In genomic region chr2:114661926-114662670, GRCh38 we compare ENCODE assay signal across 8 cellular contexts.
DNase-seq lines count a peak whose midpoint lies in the region; ATAC-seq lines count a peak whose summit lies in the region.

No MANE protein-coding gene starts in this region.

- peaks cover 8% of the 10 kb centered on the region for H3K27me3 Mint-ChIP-seq in activated CD4-positive, alpha-beta memory T cell treated with anti-CD3 and anti-CD28 coated beads, Interleukin-2, amount 10 ng/mL, durations not matched to agents 7 days and 5 days

- peak overlapping the region; percentile 32 for H3K9ac ChIP-seq in GM23248

- DNase-seq in GM23248, result peak; percentile 26
- DNase-seq in activated CD4-positive, alpha-beta memory T cell treated with anti-CD3 and anti-CD28 coated beads, Interleukin-2, amount 10 ng/mL, durations not matched to agents 7 days and 5 days, result no peak
- DNase-seq in head of caudate nucleus, result peak; percentile 9 to 70 (median 44)
- peak; percentile 16 to 92 (median 46) for DNase-seq in posterior cingulate gyrus
- no peak for DNase-seq in NCI-H2196 treated with DMSO at 0.1 percent for 48 hours (lab: John Stamatoyannopoulos, UW; ENCODE audit: unreplicated experiment)

- WGBS in GM23248 (ENCODE audit: low coverage in 1 of 2, low lambda C conversion rate in 2 of 2, missing lambda C conversion rate in 2 of 2), 2 experiments, result 6 to 7% methylated on average over 56 to 60 of the region's 60 CpGs

- in situ Hi-C loops in GM23248 (cut with MboI), result no loop called here

- CTCF ChIA-PET in activated CD4-positive, alpha-beta memory T cell treated with anti-CD3 and anti-CD28 coated beads, Interleukin-2, amount 10 ng/mL, durations not matched to agents 7 days and 5 days (lab: Charles Lee), result no interaction called here

- H3K9me2 ChIP-seq in GM23248 (ENCODE audit: insufficient read depth), result no peaks in the 10 kb centered on the region

- H3K9me3 ChIP-seq in GM23248 (ENCODE audit: low read depth), result no peaks in the 10 kb centered on the region

- no peaks in the 10 kb centered on the region for H3K79me2 ChIP-seq in GM23248 (ENCODE audit: insufficient read depth)

- H3K27ac Mint-ChIP-seq in activated CD4-positive, alpha-beta memory T cell treated with anti-CD3 and anti-CD28 coated beads, Interleukin-2, amount 10 ng/mL, durations not matched to agents 7 days and 5 days, result no peak overlapping the region

- no peaks in the 10 kb centered on the region for H4K20me1 ChIP-seq in GM23248 (ENCODE audit: insufficient read depth)

- no peaks in the 10 kb centered on the region for H3K9me3 Mint-ChIP-seq in activated CD4-positive, alpha-beta memory T cell treated with anti-CD3 and anti-CD28 coated beads, Interleukin-2, amount 10 ng/mL, durations not matched to agents 7 days and 5 days

- H3K4me3 Mint-ChIP-seq in activated CD4-positive, alpha-beta memory T cell treated with anti-CD3 and anti-CD28 coated beads, Interleukin-2, amount 10 ng/mL, durations not matched to agents 7 days and 5 days, result peak overlapping the region; percentile 22

- H3K27ac ChIP-seq in GM23248, result no peak overlapping the region

- H3K4me2 ChIP-seq in GM23248 (ENCODE audit: unreplicated experiment), result peak overlapping the region; percentile 83

- H2AFZ ChIP-seq in GM23248, result peak overlapping the region; percentile 93

- H3K36me3 ChIP-seq in GM23248 (ENCODE audit: low read depth), result no peaks in the 10 kb centered on the region

- no peaks in the 10 kb centered on the region for H3K27me3 ChIP-seq in GM23248 (replicated peaks; ENCODE audit: insufficient read depth)

- H3K4me3 ChIP-seq in GM23248, result peak overlapping the region; percentile 74

- ATAC-seq in GM19035 (IDR thresholded peaks at IDR 0.05; ENCODE audit: unreplicated experiment) (no peak), GM21529 (IDR thresholded peaks at IDR 0.05; ENCODE audit: unreplicated experiment) (no peak), HG03469 (IDR thresholded peaks at IDR 0.05; ENCODE audit: unreplicated experiment) (no peak)

- H3K36me3 Mint-ChIP-seq in activated CD4-positive, alpha-beta memory T cell treated with anti-CD3 and anti-CD28 coated beads, Interleukin-2, amount 10 ng/mL, durations not matched to agents 7 days and 5 days (ENCODE audit: low read depth), result no peaks in the 10 kb centered on the region

- POLR2A ChIA-PET in activated CD4-positive, alpha-beta memory T cell treated with anti-CD3 and anti-CD28 coated beads, Interleukin-2, amount 10 ng/mL, durations not matched to agents 7 days and 5 days (lab: Charles Lee), result no interaction called here

- H3F3A ChIP-seq in GM23248 (ENCODE audit: insufficient read depth), result no peaks in the 10 kb centered on the region

- H3K4me1 Mint-ChIP-seq in activated CD4-positive, alpha-beta memory T cell treated with anti-CD3 and anti-CD28 coated beads, Interleukin-2, amount 10 ng/mL, durations not matched to agents 7 days and 5 days, result no peaks in the 10 kb centered on the region

- no peaks in the 10 kb centered on the region for H3K4me1 ChIP-seq in GM23248 (ENCODE audit: insufficient read depth)

- intact Hi-C loops in head of caudate nucleus (cut with DNase I), result no loop called here
- intact Hi-C loops in posterior cingulate gyrus (cut with DNase I), result no loop called here

Comparison
In these comparisons a context has a peak if more than half of its experiments do, and no peak if none do; other contexts are left out.
1. DNase-seq: peak in GM23248 (single experiment), head of caudate nucleus (42 of 42) and posterior cingulate gyrus (10 of 10); none in activated CD4-positive, alpha-beta memory T cell treated with anti-CD3 and anti-CD28 coated beads, Interleukin-2, amount 10 ng/mL, durations not matched to agents 7 days and 5 days (single experiment) and NCI-H2196 treated with DMSO at 0.1 percent for 48 hours (single experiment).